9 cellular contexts compared by ENCODE assay signal in the genomic region with DNA sequence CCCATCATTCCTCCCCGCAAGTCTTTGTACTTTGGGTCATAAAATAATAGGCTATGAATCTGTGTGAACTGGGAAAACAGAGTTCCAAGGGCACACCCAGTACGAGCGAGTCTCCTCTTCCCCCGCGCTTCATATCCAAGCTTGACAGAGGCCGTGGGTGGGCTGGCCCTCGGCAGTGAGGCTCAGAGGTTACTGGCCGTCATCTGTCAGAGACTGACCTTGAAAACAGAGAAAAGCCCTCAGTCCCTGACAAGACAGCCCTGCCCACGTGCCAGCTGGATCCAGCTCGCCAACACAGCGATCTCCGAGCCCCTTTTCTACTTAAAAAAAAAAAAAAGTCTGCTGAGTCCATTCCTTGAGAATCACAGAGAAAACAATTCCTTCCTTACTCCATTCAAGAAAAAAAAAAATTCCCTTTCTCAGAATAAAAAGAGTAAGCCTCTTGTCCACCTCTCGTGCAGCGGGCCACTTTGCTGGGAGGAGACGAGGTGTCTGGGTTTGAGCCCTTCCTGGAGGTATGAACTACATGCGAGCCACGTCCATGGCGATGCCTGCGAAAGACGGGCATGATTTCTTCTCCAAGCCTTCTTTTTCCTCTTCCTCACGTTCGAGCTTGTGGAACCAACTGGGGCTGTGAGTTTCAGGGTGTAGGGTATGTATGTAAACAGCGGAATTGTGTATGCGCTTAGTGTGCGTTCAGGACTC. TPM values are rescaled to one million over a fixed set of nuclear protein-coding genes. Genes with fewer than 3 reads are reported as not detected.
DNase-seq lines count a peak whose midpoint lies in the region; ATAC-seq lines count a peak whose summit lies in the region.
"Had no signal": no experiment of that assay in that cellular context is flagged by ENCODE, and none has a peak within 500 bp of the region (broad histone marks: within the 10 kb centered on the region; RNA-seq: fewer than 3 reads in every experiment).

No MANE protein-coding gene starts in this region.

- ATAC-seq in T-cell (replicated peaks in 1 of 4) = no peak
- peak; percentile 48 for ATAC-seq in Right ventricle myocardium inferior
- ATAC-seq in HG03097 (IDR thresholded peaks at IDR 0.05; ENCODE audit: low FRiP score, unreplicated experiment) = no peak

- H3K27me3 ChIP-seq in trophoblast cell (ENCODE audit: insufficient read depth, low read length) = peaks cover 2% of the 10 kb centered on the region

- H2BK5ac ChIP-seq in trophoblast cell (ENCODE audit: low read depth, low read length, poor library complexity) = no peak overlapping the region

- no peak overlapping the region for H4K12ac ChIP-seq in trophoblast cell (ENCODE audit: low read depth, low read length)

- POLR2A ChIA-PET in T-cell (lab: Charles Lee) = no interaction called here

- H3K9me3 ChIP-seq in trophoblast cell (ENCODE audit: insufficient read depth, low read depth, low read length) = no peaks in the 10 kb centered on the region

- no peaks in the 10 kb centered on the region for H3K79me2 ChIP-seq in trophoblast cell (ENCODE audit: control insufficient read depth, insufficient read depth, low read length, poor library complexity)

- no peak overlapping the region for H4K91ac ChIP-seq in trophoblast cell (ENCODE audit: low read depth, low read length)

- no peak overlapping the region for H2BK120ac ChIP-seq in trophoblast cell (ENCODE audit: insufficient read depth, low read length, poor library complexity)

- no peak overlapping the region for H3K4ac ChIP-seq in trophoblast cell (ENCODE audit: low read depth, low read length)

- no peak overlapping the region for H2AFZ ChIP-seq in trophoblast cell (ENCODE audit: insufficient read depth, low read length, poor library complexity)

- no peak overlapping the region for H3K4me3 ChIP-seq in trophoblast cell (ENCODE audit: low read depth, low read length)

- no peaks in the 10 kb centered on the region for H3K36me3 ChIP-seq in trophoblast cell (ENCODE audit: control insufficient read depth in 1 of 2, insufficient read depth in 2 of 2, low read length in 2 of 2)

- no peak overlapping the region for H2AK5ac ChIP-seq in trophoblast cell (ENCODE audit: low read length)

- no peak overlapping the region for H3K14ac ChIP-seq in trophoblast cell (ENCODE audit: low read length)

- peak overlapping the region in 1 of 2 donors; percentile 0 for H3K27ac Mint-ChIP-seq in T-cell

- peak overlapping the region; percentile 52 to 80 (median 53) for H3K4me3 Mint-ChIP-seq in T-cell

- H3K4me2 ChIP-seq in trophoblast cell (ENCODE audit: low read length) = peak overlapping the region; percentile 95

- H3K4me1 Mint-ChIP-seq in T-cell = peaks cover 12 to 17% (median 13%) of the 10 kb centered on the region in 3 donors

- CTCF ChIA-PET in T-cell (lab: Charles Lee) = no interaction called here

- no peaks in the 10 kb centered on the region for H3K36me3 Mint-ChIP-seq in T-cell

- no peaks in the 10 kb centered on the region for H3K79me1 ChIP-seq in trophoblast cell (ENCODE audit: low read length)

- H3K18ac ChIP-seq in trophoblast cell (ENCODE audit: low read length) = no peak overlapping the region

- H2BK12ac ChIP-seq in trophoblast cell (ENCODE audit: low read length) = no peak overlapping the region

- no peak overlapping the region for H3K23ac ChIP-seq in trophoblast cell (ENCODE audit: low read length)

- no peak overlapping the region for H3K9ac ChIP-seq in trophoblast cell (ENCODE audit: low read length)

- no CpG with 5 or more reads among the region's 25 CpGs for WGBS in trophoblast cell (ENCODE audit: extremely low coverage, insufficient coverage, insufficient read length)

- no peak overlapping the region for H3K27ac ChIP-seq in trophoblast cell (ENCODE audit: low read depth, low read length)

- intact Hi-C loops in Right ventricle myocardium inferior (cut with DNase I) = loop anchor here (10.0 kb wide), 2 partner anchors 97 to 263 kb away; no protein-coding TSS in a partner anchor

- no peak overlapping the region for H4K8ac ChIP-seq in trophoblast cell (ENCODE audit: low read depth, low read length)

- H3K27me3 Mint-ChIP-seq in T-cell = peaks cover 23 to 29% of the 10 kb centered on the region in 2 donors

- H3K4me1 ChIP-seq in trophoblast cell (ENCODE audit: control insufficient read depth in 1 of 2, insufficient read depth in 2 of 2, low read length in 2 of 2) = peaks cover 0 to 3% of the 10 kb centered on the region in 2 experiments

- DNase-seq in EH (ENCODE audit: low read depth) (peak; percentile 45), T-cell (no peak), Right ventricle myocardium inferior (ENCODE audit: missing footprints) (peak; percentile 65), trophoblast cell (peak in 1 of 2 donors; percentile 4), SHP77 (lab: John Stamatoyannopoulos, UW) (no peak), inferior parietal cortex (ENCODE audit: extremely low spot score) (no peak), cerebellum (ENCODE audit: low spot score) (no peak)

- no peaks in the 10 kb centered on the region for H3K9me3 Mint-ChIP-seq in T-cell

RNA-seq across cellular contexts. Expression of a gene that starts 0.8 kb away (rescaled TPM):
- total RNA-seq in T-cell (under 1 TPM in 3 of 5 donors, not detected in 2; 0.06 to 0.09 (median 0.07) TPM), Right ventricle myocardium inferior (8.2 TPM), cerebellum (6.4 TPM)
- 0.39 and 0.49 TPM in 2 replicates for polyA plus RNA-seq in trophoblast cell (2013)
- total RNA-seq: dermis microvascular lymphatic vessel endothelial cell had no signal

Comparison
In these comparisons a context has a peak if more than half of its experiments do, and no peak if none do; other contexts are left out.
1. DNase-seq: peak in EH (single experiment) and Right ventricle myocardium inferior (single experiment); none in T-cell (0 of 34), SHP77 (0 of 2), inferior parietal cortex (single experiment) and cerebellum (single experiment).